ENCODE assay signal across 8 cellular contexts in the genomic region with DNA sequence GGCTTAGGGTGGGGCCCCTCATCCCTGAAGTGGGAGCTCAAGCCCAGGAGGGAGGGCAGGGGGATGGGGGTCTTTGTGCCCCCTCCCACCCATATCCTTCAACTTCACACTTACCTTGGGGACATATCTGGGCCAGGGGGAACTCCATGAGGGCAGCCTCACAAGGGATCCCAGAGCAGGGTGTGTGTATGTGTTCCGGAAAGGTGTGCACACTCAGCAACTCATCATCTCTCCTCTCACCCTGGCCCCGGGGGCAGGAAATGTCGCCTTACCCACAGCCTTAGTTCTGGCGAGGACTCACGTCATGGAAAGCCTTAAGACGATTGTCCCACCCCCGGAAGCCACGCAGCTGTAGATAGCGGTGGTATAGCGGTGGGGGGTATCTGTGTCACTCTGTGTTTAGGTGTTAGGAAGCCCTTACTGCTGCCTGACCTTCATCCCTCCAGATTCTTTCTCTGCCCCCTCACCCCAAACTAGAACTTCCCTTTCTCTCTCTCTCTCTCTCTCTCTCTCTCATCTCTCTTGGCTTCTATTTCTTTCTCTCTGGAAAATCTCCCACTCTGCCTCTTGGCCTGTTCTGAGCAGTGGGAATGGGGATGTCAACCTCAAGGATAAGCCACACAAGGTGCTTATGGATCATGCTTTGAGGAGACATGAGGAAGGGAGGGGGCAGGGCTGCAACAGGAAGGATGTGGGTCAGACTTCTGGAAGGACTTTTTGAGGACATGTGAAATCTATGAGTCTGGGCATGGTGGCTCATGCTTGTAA. TPM values are rescaled to one million over a fixed set of nuclear protein-coding genes. Genes with fewer than 3 reads are reported as not detected.
A peak's percentile ranks its signal among the peaks of the same experiment; 100 is the strongest.
DNase-seq lines count a peak whose midpoint lies in the region; ATAC-seq and TF ChIP-seq lines count a peak whose summit lies in the region.

A gene (minus strand): TSS at position 288 of the 768 bp plus-strand sequence. CDS start 140 bp downstream, at position 148.

- H3K36me3 ChIP-seq in GM06990 (ENCODE audit: control insufficient read depth, insufficient read depth, low read length) (no peaks in the 10 kb centered on the region), right lobe of liver (no peaks in the 10 kb centered on the region)

- 21% methylated on average over 5 of the region's 10 CpGs for WGBS in right lobe of liver (ENCODE audit: insufficient coverage, low coverage, low lambda C conversion rate, missing lambda C conversion rate)

- H3K4me3 ChIP-seq in GM06990 (replicated peaks; ENCODE audit: low read depth, low read length) (peak within 1 kb of the TSS; percentile 57), right lobe of liver (peak within 1 kb of the TSS in 1 of 3 donors; percentile 13)

- peaks cover 0 to 11% (median 0%) of the 10 kb centered on the region in 4 donors for H3K4me1 ChIP-seq in right lobe of liver

- H3K9me3 ChIP-seq in right lobe of liver = no peaks in the 10 kb centered on the region

- POLR2A ChIA-PET in RWPE1 (lab: Yijun Ruan, JAX; ENCODE audit: low non-redundant PET) = no interaction called here

- ATAC-seq in HG02759 (IDR thresholded peaks at IDR 0.05; ENCODE audit: unreplicated experiment) (peak; percentile 72), right lobe of liver (peak; percentile 60 to 66 (median 62))

- intact Hi-C loops in right lobe of liver (cut with DNase I) = no loop called here

- H3K27me3 ChIP-seq in GM06990 (replicated peaks; ENCODE audit: control insufficient read depth, insufficient read depth, low read length) = no peaks in the 10 kb centered on the region; the same call in 1 of the 2 replicates
- H3K27me3 ChIP-seq in right lobe of liver = no peaks in the 10 kb centered on the region

- peak; percentile 71 for DNase-seq in GM06990 (ENCODE audit: extremely low read depth, insufficient read length)
- DNase-seq in RWPE1 (ENCODE audit: low spot score) = peak; percentile 54
- DNase-seq in activated gamma-delta T cell treated with Interleukin-2 at 50 U/mL for 16 hours = peak; percentile 93
- DNase-seq in right lobe of liver = peak in 2 of 3 donors; percentile 49 to 56
- DNase-seq in stimulated activated CD8-positive, alpha-beta memory T cell treated with anti-CD3 and anti-CD28 coated beads, Interleukin-2, amount 100 ng/mL, for 48 hours (ENCODE audit: low read depth in 2 of 2) = peak; percentile 88 to 91
- DNase-seq in NCI-H345 (lab: John Stamatoyannopoulos, UW) = no peak
- DNase-seq in NCI-H146 treated with DMSO at 0.1 percent for 48 hours (lab: John Stamatoyannopoulos, UW; ENCODE audit: unreplicated experiment) = no peak

- H3K27ac ChIP-seq in RWPE1 = peak within 1 kb of the TSS; percentile 69
- peak within 1 kb of the TSS; percentile 58 to 69 (median 63) for H3K27ac ChIP-seq in right lobe of liver

- TF ChIP-seq CTCF in GM06990 (IDR thresholded peaks at IDR 0.05; ENCODE audit: insufficient read depth, low read length, poor library complexity, severe bottlenecking) (no peak), RWPE1 (conservative IDR thresholded peaks at IDR 0.05; ENCODE audit: low read depth) (no peak), right lobe of liver (IDR thresholded peaks at IDR 0.05) (no peak)

- peak; percentile 65 for TF ChIP-seq POLR2A in right lobe of liver (IDR thresholded peaks at IDR 0.05)

- CTCF ChIA-PET in RWPE1 (lab: Yijun Ruan, JAX) = interaction anchor here (0.6 to 1.7 kb wide), 2 partner anchors 22 to 319 kb away, joined by 3 to 5 read pairs; no protein-coding TSS in a partner anchor

RNA-seq across cellular contexts. Expression of the gene that starts here (rescaled TPM):
- 1 to 10 TPM in 1 of 6 experiments, under 1 TPM in 5; 0.32 to 1.3 (median 0.67) TPM for total RNA-seq in right lobe of liver

Comparison
In these comparisons a context has a peak if more than half of its experiments do, and no peak if none do; other contexts are left out.
1. DNase-seq: peak in GM06990 (single experiment), RWPE1 (single experiment), activated gamma-delta T cell treated with Interleukin-2 at 50 U/mL for 16 hours (single experiment), right lobe of liver (2 of 3) and stimulated activated CD8-positive, alpha-beta memory T cell treated with anti-CD3 and anti-CD28 coated beads, Interleukin-2, amount 100 ng/mL, for 48 hours (2 of 2); none in NCI-H345 (single experiment) and NCI-H146 treated with DMSO at 0.1 percent for 48 hours (single experiment).